In genomic region chr20:1987826-1988225, GRCh38 we compare ENCODE assay signal across 35 cellular contexts. TPM values are rescaled to one million over a fixed set of nuclear protein-coding genes. Genes with fewer than 3 reads are reported as not detected.
A peak's percentile ranks its signal among the peaks of the same experiment; 100 is the strongest.
DNase-seq lines count a peak whose midpoint lies in the region; ATAC-seq, FAIRE-seq and TF ChIP-seq lines count a peak whose summit lies in the region.
"Had no signal": no experiment of that assay in that cellular context is flagged by ENCODE, and none has a peak within 500 bp of the region (broad histone marks: within the 10 kb centered on the region; RNA-seq: fewer than 3 reads in every experiment).

No MANE protein-coding gene starts in this region.

- POLR2A ChIA-PET in PC-3 (lab: Charles Lee; ENCODE audit: unreplicated experiment), result interaction anchor here (0.6 kb wide), 1 partner anchor 16 kb away, joined by 4 read pairs; no protein-coding TSS in a partner anchor

- intact Hi-C loops in PC-3 (cut with micrococcal nuclease), result no loop called here
- intact Hi-C loops in natural killer cell (cut with micrococcal nuclease), result no loop called here

- H3K27me3 Mint-ChIP-seq in natural killer cell (ENCODE audit: low read depth in 2 of 2), result peaks cover 10 to 29% of the 10 kb centered on the region in 2 donors

- CTCF ChIA-PET in PC-3 (lab: Charles Lee), result no interaction called here

- no peaks in the 10 kb centered on the region for H3K4me1 Mint-ChIP-seq in natural killer cell
- H3K4me1 Mint-ChIP-seq: activated naive CD4-positive, alpha-beta T cell treated with anti-CD3 and anti-CD28 coated beads, Interleukin-2, amount 50 U/mL, for 24 hours; immature natural killer cell; naive thymus-derived CD4-positive, alpha-beta T cell had no signal

- DNase-seq in AG08395 (ENCODE audit: low spot score) (peak; percentile 63), GM23248 (peak; percentile 73), PC-3 (peak; percentile 41), fibroblast of peridontal ligament (ENCODE audit: extremely low read depth) (peak; percentile 10), natural killer cell (no peak), NCI-H2171 treated with DMSO at 0.1 percent for 48 hours (lab: John Stamatoyannopoulos, UW) (no peak), D721Med (ENCODE audit: insufficient read length, low spot score) (no peak), mucosa of gallbladder (ENCODE audit: low spot score) (no peak)
- DNase-seq: activated CD4-positive, alpha-beta T cell treated with anti-CD3 and anti-CD28 coated beads, Interleukin-2, amount 50 U/mL, for 1 hour; anterior cingulate cortex; C1 segment of cervical spinal cord; cerebellar nuclear complex; immature natural killer cell; left ventricle myocardium inferior; naive thymus-derived CD4-positive, alpha-beta T cell; NCI-H1048; NCI-H1694 treated with DMSO at 0.1 percent for 48 hours; NCI-H2171; stimulated activated CD4-positive, alpha-beta T cell treated with anti-CD3 and anti-CD28 coated beads, Interleukin-4, amount 100 ng/mL, for 4 hours; stimulated activated naive CD4-positive, alpha-beta T cell; testis; WERI-Rb-1 had no signal

- H3K4me2 ChIP-seq in GM23248 (ENCODE audit: unreplicated experiment) (no peak overlapping the region), PC-3 (ENCODE audit: low read length) (no peak overlapping the region)
- H3K4me2 ChIP-seq: hepatocyte had no signal

- H3K36me3 ChIP-seq in GM23248 (ENCODE audit: low read depth) (no peaks in the 10 kb centered on the region), PC-3 (ENCODE audit: low read depth, low read length) (no peaks in the 10 kb centered on the region)
- H3K36me3 ChIP-seq: left ventricle myocardium inferior, WERI-Rb-1 had no signal

- H3K79me2 ChIP-seq in GM23248 (ENCODE audit: insufficient read depth) (no peaks in the 10 kb centered on the region), PC-3 (ENCODE audit: low read length) (no peaks in the 10 kb centered on the region)
- H3K79me2 ChIP-seq: hepatocyte had no signal

- H3K9me2 ChIP-seq in GM23248 (ENCODE audit: insufficient read depth) (no peaks in the 10 kb centered on the region), PC-3 (replicated peaks; ENCODE audit: low read length) (no peaks in the 10 kb centered on the region)

- H4K20me1 ChIP-seq in GM23248 (ENCODE audit: insufficient read depth) (no peaks in the 10 kb centered on the region), PC-3 (ENCODE audit: low read length) (no peaks in the 10 kb centered on the region)

- no peak overlapping the region for H2AFZ ChIP-seq in GM23248
- H2AFZ ChIP-seq in PC-3 (ENCODE audit: low read length), result no peak overlapping the region
- H2AFZ ChIP-seq: hepatocyte had no signal

- H3K9ac ChIP-seq in GM23248 (no peak overlapping the region), PC-3 (ENCODE audit: low read length) (no peak overlapping the region)

- no peaks in the 10 kb centered on the region for H3K9me3 ChIP-seq in GM23248 (ENCODE audit: low read depth)
- H3K9me3 ChIP-seq in PC-3 (ENCODE audit: low read length), result no peaks in the 10 kb centered on the region
- H3K9me3 ChIP-seq: left ventricle myocardium inferior, testis had no signal

- no peak for FAIRE-seq in D721Med (lab: Jason Lieb, UNC)
- FAIRE-seq: frontal cortex, GM18507, urothelium cell line had no signal

- in situ Hi-C loops in GM23248 (cut with MboI), result no loop called here

- 0 to 5% methylated on average over 3 of the region's 3 CpGs for WGBS in GM23248 (ENCODE audit: low coverage in 1 of 2, low lambda C conversion rate in 2 of 2, missing lambda C conversion rate in 2 of 2), 2 experiments

- ATAC-seq in PC-3, result peak; percentile 67
- no peak for ATAC-seq in natural killer cell
- ATAC-seq: naive thymus-derived CD4-positive, alpha-beta T cell had no signal

- no TSS peak for BruUV-seq in PC-3 (replicated peaks; lab: Mats Ljungman, UMichigan)

- H3K4me3 ChIP-seq in GM23248 (no peak overlapping the region), PC-3 (ENCODE audit: low read length) (no peak overlapping the region)
- H3K4me3 ChIP-seq: hepatocyte, left ventricle myocardium inferior, SK-N-MC, testis had no signal

- H3K4me3 Mint-ChIP-seq in natural killer cell, result no peak overlapping the region
- H3K4me3 Mint-ChIP-seq: activated naive CD4-positive, alpha-beta T cell treated with anti-CD3 and anti-CD28 coated beads, Interleukin-2, amount 50 U/mL, for 24 hours; activated T-helper 1 cell treated with anti-CD3 and anti-CD28 coated beads, Interleukin-12 subunit alpha, Interleukin-12 subunit beta, Interleukin-2, Interleukin-4 antibody, amounts not matched to agents 30 ng/mL and 10 ng/mL and 1 ng/mL, durations not matched to agents 14 hours and 24 hours and 36 hours; immature natural killer cell; naive thymus-derived CD4-positive, alpha-beta T cell had no signal

- no peaks in the 10 kb centered on the region for H3K36me3 Mint-ChIP-seq in natural killer cell
- H3K36me3 Mint-ChIP-seq: activated naive CD4-positive, alpha-beta T cell treated with anti-CD3 and anti-CD28 coated beads, Interleukin-2, amount 50 U/mL, for 24 hours; immature natural killer cell; naive thymus-derived CD4-positive, alpha-beta T cell had no signal

- H3F3A ChIP-seq in GM23248 (ENCODE audit: insufficient read depth) (no peaks in the 10 kb centered on the region), PC-3 (ENCODE audit: low read length, unreplicated experiment) (no peaks in the 10 kb centered on the region)

- H3K9me3 Mint-ChIP-seq in natural killer cell, result no peaks in the 10 kb centered on the region
- H3K9me3 Mint-ChIP-seq: activated naive CD4-positive, alpha-beta T cell treated with anti-CD3 and anti-CD28 coated beads, Interleukin-2, amount 50 U/mL, for 24 hours; activated T-helper 1 cell treated with anti-CD3 and anti-CD28 coated beads, Interleukin-12 subunit alpha, Interleukin-12 subunit beta, Interleukin-2, Interleukin-4 antibody, amounts not matched to agents 30 ng/mL and 10 ng/mL and 1 ng/mL, durations not matched to agents 14 hours and 24 hours and 36 hours had no signal

- no peak overlapping the region for H3K27ac Mint-ChIP-seq in natural killer cell
- H3K27ac Mint-ChIP-seq: activated naive CD4-positive, alpha-beta T cell treated with anti-CD3 and anti-CD28 coated beads, Interleukin-2, amount 50 U/mL, for 24 hours; activated T-helper 1 cell treated with anti-CD3 and anti-CD28 coated beads, Interleukin-12 subunit alpha, Interleukin-12 subunit beta, Interleukin-2, Interleukin-4 antibody, amounts not matched to agents 30 ng/mL and 10 ng/mL and 1 ng/mL, durations not matched to agents 14 hours and 24 hours and 36 hours; immature natural killer cell; naive thymus-derived CD4-positive, alpha-beta T cell had no signal

- H3K4me1 ChIP-seq in GM23248 (ENCODE audit: insufficient read depth) (no peaks in the 10 kb centered on the region), PC-3 (ENCODE audit: insufficient read depth, low read length) (no peaks in the 10 kb centered on the region)
- H3K4me1 ChIP-seq: left ventricle myocardium inferior, testis had no signal

- TF ChIP-seq CTCF in PC-3 (conservative IDR thresholded peaks at IDR 0.05; ENCODE audit: low read depth, low read length) (no peak), natural killer cell (IDR thresholded peaks at IDR 0.05) (no peak), D721Med (IDR thresholded peaks at IDR 0.05; ENCODE audit: insufficient read depth, missing control alignments) (no peak)

- peaks cover 82% of the 10 kb centered on the region for H3K27me3 ChIP-seq in GM23248 (replicated peaks; ENCODE audit: insufficient read depth)
- peaks cover 77% of the 10 kb centered on the region for H3K27me3 ChIP-seq in PC-3 (ENCODE audit: low read length)
- H3K27me3 ChIP-seq: testis had no signal

- H3K27ac ChIP-seq in GM23248, result no peak overlapping the region
- no peak overlapping the region for H3K27ac ChIP-seq in PC-3 (ENCODE audit: low read length)
- H3K27ac ChIP-seq: epithelial cell of prostate, hepatocyte, left ventricle myocardium inferior, RWPE1, SK-N-MC, testis, WERI-Rb-1 had no signal

RNA-seq across cellular contexts. Expression of gene PDYN, which starts 6.0 kb away (rescaled TPM):
- not detected in 2 replicates for total RNA-seq in GM23248 (2014; rRNA removed; shearing (Covaris generic))
- not detected in 2 replicates for polyA plus RNA-seq in GM23248 (2016; fragmentation: Nextera tagmentation; extraction: Ambion mirVana)
- total RNA-seq in PC-3 (2014; rRNA removed) (not detected in 2 replicates), natural killer cell (not detected), mucosa of gallbladder (not detected)
- total RNA-seq: A673; activated T-helper 1 cell treated with anti-CD3 and anti-CD28 coated beads, Interleukin-12 subunit alpha, Interleukin-12 subunit beta, Interleukin-2, Interleukin-4 antibody, amounts not matched to agents 30 ng/mL and 10 ng/mL and 1 ng/mL, durations not matched to agents 14 hours and 24 hours and 36 hours; G401; hepatocyte; left ventricle myocardium inferior; naive thymus-derived CD4-positive, alpha-beta T cell; osteocyte; T-helper 2 cell treated with Interferon-gamma antibody and Interleukin-4, amounts not matched to agents 100 ng/mL and 5 ng/mL, for 36 hours had no signal
- polyA plus RNA-seq: hepatocyte; immature natural killer cell; naive thymus-derived CD4-positive, alpha-beta T cell had no signal

Comparison
In these comparisons a context has a peak if more than half of its experiments do, and no peak if none do; other contexts are left out.
1. DNase-seq: peak in AG08395 (single experiment), GM23248 (single experiment), PC-3 (single experiment) and fibroblast of peridontal ligament (single experiment); none in natural killer cell (single experiment), NCI-H2171 treated with DMSO at 0.1 percent for 48 hours (single experiment), D721Med (single experiment) and mucosa of gallbladder (single experiment).